Comparison of ENCODE assay signal across 19 cellular contexts in the genomic region with DNA sequence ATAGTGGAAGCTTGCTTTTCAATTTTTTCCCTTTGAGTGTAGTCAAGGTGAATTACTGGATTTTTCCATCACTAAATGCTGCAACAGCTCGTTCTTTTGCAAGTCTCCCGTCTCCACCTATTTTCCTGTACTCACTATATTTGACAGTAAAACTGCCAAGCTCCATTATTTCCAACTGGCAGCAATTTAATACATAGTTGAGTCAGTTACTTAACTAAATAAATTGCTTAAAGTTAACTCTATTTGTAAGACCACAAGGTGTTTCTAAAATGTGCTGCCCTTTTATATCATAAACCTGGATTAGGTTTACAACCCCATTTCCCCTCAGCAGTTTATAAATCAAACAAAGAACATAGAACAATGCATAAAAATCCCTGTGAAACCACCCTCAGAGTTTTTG.
DNase-seq lines count a peak whose midpoint lies in the region; ATAC-seq and TF ChIP-seq lines count a peak whose summit lies in the region.
"Had no signal": no experiment of that assay in that cellular context is flagged by ENCODE, and none has a peak within 500 bp of the region (broad histone marks: within the 10 kb centered on the region; RNA-seq: fewer than 3 reads in every experiment).

No MANE protein-coding gene starts in this region.

- POLR2A ChIA-PET in PC-3 (lab: Charles Lee; ENCODE audit: unreplicated experiment), result no interaction called here

- H3K27ac ChIP-seq in PC-3 (ENCODE audit: low read length), result peak overlapping the region; percentile 13; the same call in 1 of the 2 replicates
- H3K27ac ChIP-seq: A549, BLaER1, SK-N-MC had no signal

- H3K36me3 ChIP-seq in PC-3 (ENCODE audit: low read depth, low read length), result no peaks in the 10 kb centered on the region
- H3K36me3 ChIP-seq: BLaER1 had no signal

- peaks cover 47% of the 10 kb centered on the region for H3K4me1 ChIP-seq in PC-3 (ENCODE audit: insufficient read depth, low read length)
- H3K4me1 ChIP-seq: A549, BLaER1 had no signal

- no peak overlapping the region for H3K4me3 ChIP-seq in PC-3 (ENCODE audit: low read length)
- H3K4me3 ChIP-seq: A549, BLaER1, SK-N-MC had no signal

- H3K4me3 Mint-ChIP-seq in activated CD8-positive, alpha-beta memory T cell treated with anti-CD3 and anti-CD28 coated beads, Interleukin-2, amount 10 ng/mL, durations not matched to agents 7 days and 5 days, result no peak overlapping the region
- H3K4me3 Mint-ChIP-seq: CD8-positive, alpha-beta T cell had no signal

- no peaks in the 10 kb centered on the region for H3K36me3 Mint-ChIP-seq in activated CD8-positive, alpha-beta memory T cell treated with anti-CD3 and anti-CD28 coated beads, Interleukin-2, amount 10 ng/mL, durations not matched to agents 7 days and 5 days
- H3K36me3 Mint-ChIP-seq: CD8-positive, alpha-beta T cell had no signal

- peak overlapping the region; percentile 15; the same call in 1 of the 2 replicates for H3K4me2 ChIP-seq in PC-3 (ENCODE audit: low read length)
- H3K4me2 ChIP-seq: A549, BLaER1 had no signal

- H3K9me3 Mint-ChIP-seq in activated CD8-positive, alpha-beta memory T cell treated with anti-CD3 and anti-CD28 coated beads, Interleukin-2, amount 10 ng/mL, durations not matched to agents 7 days and 5 days (ENCODE audit: low read depth), result no peaks in the 10 kb centered on the region
- H3K9me3 Mint-ChIP-seq: CD8-positive, alpha-beta T cell had no signal

- H3K9me2 ChIP-seq in PC-3 (replicated peaks; ENCODE audit: low read length), result no peaks in the 10 kb centered on the region

- H3K27ac Mint-ChIP-seq in activated CD8-positive, alpha-beta memory T cell treated with anti-CD3 and anti-CD28 coated beads, Interleukin-2, amount 10 ng/mL, durations not matched to agents 7 days and 5 days, result no peak overlapping the region
- H3K27ac Mint-ChIP-seq: CD8-positive, alpha-beta T cell had no signal

- CTCF ChIA-PET in PC-3 (lab: Charles Lee), result no interaction called here
- CTCF ChIA-PET in activated CD8-positive, alpha-beta memory T cell treated with anti-CD3 and anti-CD28 coated beads, Interleukin-2, amount 10 ng/mL, durations not matched to agents 7 days and 5 days (lab: Charles Lee), result no interaction called here

- H4K20me1 ChIP-seq in PC-3 (ENCODE audit: low read length), result no peaks in the 10 kb centered on the region
- H4K20me1 ChIP-seq: BLaER1 had no signal

- no peaks in the 10 kb centered on the region for H3K27me3 ChIP-seq in PC-3 (ENCODE audit: low read length)
- H3K27me3 ChIP-seq: BLaER1 had no signal

- H3K27me3 Mint-ChIP-seq in activated CD8-positive, alpha-beta memory T cell treated with anti-CD3 and anti-CD28 coated beads, Interleukin-2, amount 10 ng/mL, durations not matched to agents 7 days and 5 days, result peaks cover 25% of the 10 kb centered on the region

- no peaks in the 10 kb centered on the region for H3F3A ChIP-seq in PC-3 (ENCODE audit: low read length, unreplicated experiment)

- no peak for ATAC-seq in PC-3
- no peak for ATAC-seq in HG03280 (IDR thresholded peaks at IDR 0.05; ENCODE audit: unreplicated experiment)
- no peak for ATAC-seq in GM21526 (IDR thresholded peaks at IDR 0.05; ENCODE audit: low FRiP score, unreplicated experiment)
- no peak for ATAC-seq in activated CD8-positive, alpha-beta memory T cell treated with anti-CD3 and anti-CD28 coated beads, Interleukin-2, amount 10 ng/mL, durations not matched to agents 7 days and 5 days
- ATAC-seq: A549; CD8-positive, alpha-beta T cell had no signal

- no TSS peak for BruUV-seq in PC-3 (replicated peaks; lab: Mats Ljungman, UMichigan)

- no peak for TF ChIP-seq CTCF in PC-3 (conservative IDR thresholded peaks at IDR 0.05; ENCODE audit: low read depth, low read length)

- no peak overlapping the region for H3K9ac ChIP-seq in PC-3 (ENCODE audit: low read length)
- H3K9ac ChIP-seq: BLaER1 had no signal

- DNase-seq in DMS153 treated with DMSO at 0.1 percent for 48 hours (lab: John Stamatoyannopoulos, UW; ENCODE audit: unreplicated experiment) (peak; percentile 60), M059J (ENCODE audit: low read depth) (peak; percentile 5), PC-3 (no peak), left kidney (ENCODE audit: low read depth, low spot score) (peak; percentile 40), SKM-1 treated with dmso at 0.1 percent for 144 hours (lab: John Stamatoyannopoulos, UW; ENCODE audit: unreplicated experiment) (no peak)
- DNase-seq in activated CD8-positive, alpha-beta memory T cell treated with anti-CD3 and anti-CD28 coated beads, Interleukin-2, amount 10 ng/mL, durations not matched to agents 7 days and 5 days, result no peak
- DNase-seq: Calu3; CD8-positive, alpha-beta T cell; IMR-90; NCI-H1048; NCI-H146; NCI-H524 treated with DMSO at 0.1 percent for 48 hours; OCI-M1; SHP77 had no signal

- H3K9me3 ChIP-seq in PC-3 (ENCODE audit: low read length), result no peaks in the 10 kb centered on the region
- H3K9me3 ChIP-seq: A549, BLaER1 had no signal

- H2AFZ ChIP-seq in PC-3 (ENCODE audit: low read length), result no peak overlapping the region

- no peaks in the 10 kb centered on the region for H3K4me1 Mint-ChIP-seq in activated CD8-positive, alpha-beta memory T cell treated with anti-CD3 and anti-CD28 coated beads, Interleukin-2, amount 10 ng/mL, durations not matched to agents 7 days and 5 days

- intact Hi-C loops in PC-3 (cut with micrococcal nuclease), result loop anchor here (5.0 to 10.0 kb wide), 3 partner anchors 357 to 577 kb away; no protein-coding TSS in a partner anchor

- H3K79me2 ChIP-seq in PC-3 (ENCODE audit: low read length), result no peaks in the 10 kb centered on the region

Comparison
In these comparisons a context has a peak if more than half of its experiments do, and no peak if none do; other contexts are left out.
1. DNase-seq: peak in DMS153 treated with DMSO at 0.1 percent for 48 hours (single experiment), M059J (single experiment) and left kidney (single experiment); none in PC-3 (single experiment), SKM-1 treated with dmso at 0.1 percent for 144 hours (single experiment) and activated CD8-positive, alpha-beta memory T cell treated with anti-CD3 and anti-CD28 coated beads, Interleukin-2, amount 10 ng/mL, durations not matched to agents 7 days and 5 days (single experiment).